ENCODE assay signal across 22 cellular contexts in genomic region chr6:104710543-104711335, GRCh38.
DNase-seq lines count a peak whose midpoint lies in the region; ATAC-seq and TF ChIP-seq lines count a peak whose summit lies in the region.
"Had no signal": no experiment of that assay in that cellular context is flagged by ENCODE, and none has a peak within 500 bp of the region (broad histone marks: within the 10 kb centered on the region; RNA-seq: fewer than 3 reads in every experiment).

No MANE protein-coding gene starts in this region.

- no peaks in the 10 kb centered on the region for H3K9me3 ChIP-seq in left lung
- H3K9me3 ChIP-seq: thyroid gland had no signal

- DNase-seq in GF-D8 (lab: John Stamatoyannopoulos, UW) (peak; percentile 8), RPMI7951 (ENCODE audit: low read depth) (peak; percentile 9), left lung (no peak), erythroblast (lab: John Stamatoyannopoulos, UW) (no peak), NCI-H526 (lab: John Stamatoyannopoulos, UW) (no peak)
- DNase-seq: activated CD4-positive, alpha-beta T cell treated with anti-CD3 and anti-CD28 coated beads for 36 hours; activated CD8-positive, alpha-beta memory T cell treated with anti-CD3 and anti-CD28 coated beads for 24 hours; activated naive CD4-positive, alpha-beta T cell; activated T-cell treated with anti-CD3 and anti-CD28 coated beads, Interleukin-2, amount 50 U/mL, for 24 hours; amniotic stem cell; CD8-positive, alpha-beta memory T cell; immature natural killer cell; KBM-7; MM.1S; NCI-H1930; Right ventricle myocardium superior; stimulated activated CD4-positive, alpha-beta T cell treated with anti-CD3 and anti-CD28 coated beads, Interleukin-2, amount 100 ng/mL, for 48 hours; stimulated activated naive CD8-positive, alpha-beta T cell treated with anti-CD3 and anti-CD28 coated beads, Interleukin-15, Interleukin-2, amounts not matched to agents 100 U/mL and 50 U/mL, for 24 hours; thyroid gland had no signal

- H3K27me3 ChIP-seq in ACC112 (ENCODE audit: insufficient read depth, low read length) (no peaks in the 10 kb centered on the region), left lung (no peaks in the 10 kb centered on the region)
- H3K27me3 ChIP-seq: thyroid gland had no signal

- TF ChIP-seq CTCF in left lung (IDR thresholded peaks at IDR 0.05) = no peak

- peak; percentile 44 for ATAC-seq in left lung
- no peak for ATAC-seq in GM21381 (IDR thresholded peaks at IDR 0.05; ENCODE audit: unreplicated experiment)
- no peak for ATAC-seq in GM18517 (IDR thresholded peaks at IDR 0.05; ENCODE audit: unreplicated experiment)
- ATAC-seq: activated CD4-positive, alpha-beta T cell treated with anti-CD3 and anti-CD28 coated beads for 36 hours; stimulated activated naive CD8-positive, alpha-beta T cell treated with anti-CD3 and anti-CD28 coated beads, Interleukin-15, Interleukin-2, amounts not matched to agents 100 U/mL and 50 U/mL, for 24 hours had no signal

- TF ChIP-seq POLR2A in erythroblast (IDR thresholded peaks at IDR 0.05; ENCODE audit: low read length) = no peak

- no peaks in the 10 kb centered on the region for H3K36me3 ChIP-seq in ACC112 (ENCODE audit: insufficient read depth, low read length)
- H3K36me3 ChIP-seq in left lung = no peaks in the 10 kb centered on the region
- H3K36me3 ChIP-seq: thyroid gland had no signal

- no peak overlapping the region for H2AFZ ChIP-seq in ACC112 (ENCODE audit: low read length, unreplicated experiment)

- no peak overlapping the region for H3K4me3 ChIP-seq in ACC112 (ENCODE audit: low read depth, low read length)
- no peak overlapping the region for H3K4me3 ChIP-seq in left lung
- H3K4me3 ChIP-seq: thyroid gland had no signal

- H3K4me1 ChIP-seq in ACC112 (ENCODE audit: control insufficient read depth, insufficient read depth, low read length, unreplicated experiment) (peaks cover 19% of the 10 kb centered on the region), left lung (peaks cover 0 to 15% of the 10 kb centered on the region in 2 donors)

- H3K27ac ChIP-seq in ACC112 (ENCODE audit: low read depth, low read length) = peak overlapping the region; percentile 21; the same call in 1 of the 2 replicates
- H3K27ac ChIP-seq in left lung = no peak overlapping the region
- H3K27ac ChIP-seq: thyroid gland had no signal

- H3K79me2 ChIP-seq in ACC112 (ENCODE audit: control insufficient read depth, insufficient read depth, low read length, unreplicated experiment) = no peaks in the 10 kb centered on the region

- intact Hi-C loops in left lung (cut with DNase I) = no loop called here

Comparison
In these comparisons a context has a peak if more than half of its experiments do, and no peak if none do; other contexts are left out.
1. DNase-seq: peak in GF-D8 (single experiment) and RPMI7951 (single experiment); none in left lung (0 of 2), erythroblast (0 of 2) and NCI-H526 (0 of 2).